ENCODE assay signal across 27 cellular contexts in the genomic region with DNA sequence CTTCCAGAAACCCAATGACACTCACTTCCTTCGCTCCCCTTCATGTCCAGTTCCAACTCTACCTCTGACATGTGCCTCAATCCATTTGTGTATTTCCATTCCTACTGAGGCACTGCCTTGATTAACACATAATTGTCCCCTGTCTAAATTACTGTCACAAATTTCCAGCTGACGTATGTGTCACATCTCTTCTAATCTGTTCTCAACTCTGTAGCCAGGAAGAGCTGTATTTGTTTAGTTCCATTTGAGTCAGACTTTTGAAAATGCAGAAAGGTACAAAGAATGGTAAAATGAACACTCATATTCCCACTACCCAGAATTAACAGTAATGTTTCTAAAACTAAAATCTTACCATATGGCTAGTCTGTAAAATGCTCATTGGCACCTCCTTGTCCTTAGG.
"Had no signal": no experiment of that assay in that cellular context is flagged by ENCODE, and none has a peak within 500 bp of the region (broad histone marks: within the 10 kb centered on the region; RNA-seq: fewer than 3 reads in every experiment).

No MANE protein-coding gene starts in this region.

- H3K4me1 Mint-ChIP-seq: activated naive CD8-positive, alpha-beta T cell treated with anti-CD3 and anti-CD28 coated beads for 36 hours had no signal

- H3K27ac Mint-ChIP-seq: activated naive CD8-positive, alpha-beta T cell treated with anti-CD3 and anti-CD28 coated beads for 36 hours; activated naive CD8-positive, alpha-beta T cell treated with anti-CD3 and anti-CD28 coated beads, Interleukin-2, amount 50 U/mL, for 24 hours; activated T-helper 2 cell treated with anti-CD3 and anti-CD28 coated beads, Interferon-gamma antibody, Interleukin-2, Interleukin-4, amounts not matched to agents 10 μg/mL and 5 μg/mL and 100 μg/mL, durations not matched to agents 14 hours and 24 hours and 36 hours; effector memory CD8-positive, alpha-beta T cell had no signal

- H3K27me3 Mint-ChIP-seq: activated naive CD8-positive, alpha-beta T cell treated with anti-CD3 and anti-CD28 coated beads for 36 hours; activated naive CD8-positive, alpha-beta T cell treated with anti-CD3 and anti-CD28 coated beads, Interleukin-2, amount 50 U/mL, for 24 hours; effector memory CD8-positive, alpha-beta T cell had no signal

- DNase-seq: activated CD4-positive, alpha-beta T cell treated with anti-CD3 and anti-CD28 coated beads for 48 hours; activated CD4-positive, alpha-beta T cell treated with anti-CD3 and anti-CD28 coated beads, Interleukin-2, amount 50 U/mL, for 1 hour; activated CD4-positive, alpha-beta T cell treated with anti-CD3 and anti-CD28 coated beads, Interleukin-2, amount 50 U/mL, for 48 hours; activated CD4-positive, CD25-positive, alpha-beta regulatory T cell; activated CD4-positive, CD25-positive, alpha-beta regulatory T cell treated with anti-CD3 and anti-CD28 coated beads, Interleukin-2, amount 50 U/mL, for 72 hours; activated effector memory CD4-positive, alpha-beta T cell treated with anti-CD3 and anti-CD28 coated beads, Interleukin-2, amount 50 U/mL, for 16 hours; activated naive CD8-positive, alpha-beta T cell treated with anti-CD3 and anti-CD28 coated beads for 36 hours; activated naive CD8-positive, alpha-beta T cell treated with anti-CD3 and anti-CD28 coated beads, Interleukin-2, amount 50 U/mL, for 24 hours; activated T-cell treated with anti-CD3 and anti-CD28 coated beads, Interleukin-2, amount 50 U/mL, for 4 hours; adrenal gland; amygdala; aorta; body of pancreas; caudate nucleus; cortex of kidney; dermis blood vessel endothelial cell; effector CD4-positive, alpha-beta T cell; effector memory CD8-positive, alpha-beta T cell; erythroblast; foreskin keratinocyte; gastrocnemius medialis; glutamatergic neuron; heart left ventricle; T-helper 2 cell had no signal

- ATAC-seq: activated naive CD8-positive, alpha-beta T cell treated with anti-CD3 and anti-CD28 coated beads, Interleukin-2, amount 50 U/mL, for 24 hours; activated T-cell treated with anti-CD3 and anti-CD28 coated beads, Interleukin-2, amount 50 U/mL, for 4 hours; body of pancreas; effector memory CD8-positive, alpha-beta T cell; foreskin keratinocyte; gastrocnemius medialis; heart left ventricle had no signal

- H3K9me3 Mint-ChIP-seq: activated naive CD8-positive, alpha-beta T cell treated with anti-CD3 and anti-CD28 coated beads for 36 hours; activated naive CD8-positive, alpha-beta T cell treated with anti-CD3 and anti-CD28 coated beads, Interleukin-2, amount 50 U/mL, for 24 hours; activated T-cell treated with anti-CD3 and anti-CD28 coated beads, Interleukin-2, amount 50 U/mL, for 4 hours; effector memory CD8-positive, alpha-beta T cell had no signal

- H3K36me3 Mint-ChIP-seq: activated naive CD8-positive, alpha-beta T cell treated with anti-CD3 and anti-CD28 coated beads for 36 hours had no signal

- FAIRE-seq: colon had no signal

- H3K27me3 ChIP-seq: adrenal gland, body of pancreas, esophagus muscularis mucosa, foreskin keratinocyte, gastrocnemius medialis, heart left ventricle had no signal

- H3K4me1 ChIP-seq: adrenal gland, body of pancreas, gastrocnemius medialis had no signal

- H3K4me3 Mint-ChIP-seq: activated naive CD8-positive, alpha-beta T cell treated with anti-CD3 and anti-CD28 coated beads for 36 hours; activated naive CD8-positive, alpha-beta T cell treated with anti-CD3 and anti-CD28 coated beads, Interleukin-2, amount 50 U/mL, for 24 hours; activated T-cell treated with anti-CD3 and anti-CD28 coated beads, Interleukin-2, amount 50 U/mL, for 4 hours; effector memory CD8-positive, alpha-beta T cell had no signal

- H3K36me3 ChIP-seq: adrenal gland, esophagus muscularis mucosa, gastrocnemius medialis, heart left ventricle had no signal

- H3K27ac ChIP-seq: adrenal gland, body of pancreas, esophagus muscularis mucosa, foreskin keratinocyte, gastrocnemius medialis, heart left ventricle had no signal

- H3K4me3 ChIP-seq: adrenal gland, body of pancreas, esophagus muscularis mucosa, gastrocnemius medialis, heart left ventricle had no signal

- H3K9me3 ChIP-seq: adrenal gland, body of pancreas, esophagus muscularis mucosa, gastrocnemius medialis, heart left ventricle had no signal
